Comparison of ENCODE assay signal across 14 cellular contexts in the genomic region with DNA sequence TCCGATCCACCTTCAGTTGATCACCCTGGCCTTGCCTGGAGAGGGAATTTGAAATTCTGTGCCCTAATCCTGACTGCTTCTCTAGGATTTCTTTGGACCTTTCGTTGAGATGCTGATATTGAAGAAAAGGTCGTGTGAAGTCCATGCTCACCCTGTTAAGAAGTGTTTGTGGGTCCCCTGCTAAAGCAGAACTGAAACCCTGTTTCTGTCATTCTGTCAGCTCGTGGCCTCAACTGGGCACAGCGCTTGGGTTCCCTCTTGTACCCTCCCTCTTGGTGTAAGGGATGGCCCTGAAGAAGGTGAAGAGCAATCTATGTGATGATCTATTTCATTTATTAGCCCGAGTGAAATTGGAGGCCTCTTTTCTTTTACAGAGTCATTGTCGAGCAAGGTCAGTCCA.
DNase-seq lines count a peak whose midpoint lies in the region; ATAC-seq lines count a peak whose summit lies in the region.
"Had no signal": no experiment of that assay in that cellular context is flagged by ENCODE, and none has a peak within 500 bp of the region (broad histone marks: within the 10 kb centered on the region; RNA-seq: fewer than 3 reads in every experiment).

No MANE protein-coding gene starts in this region.

- H3K27me3 Mint-ChIP-seq in stimulated activated naive CD8-positive, alpha-beta T cell treated with anti-CD3 and anti-CD28 coated beads, Interleukin-15, amount 100 ng/mL, for 72 hours, result peaks cover 57% of the 10 kb centered on the region

- ATAC-seq in GM18498 (IDR thresholded peaks at IDR 0.05; ENCODE audit: unreplicated experiment), result peak; percentile 81
- peak; percentile 55 for ATAC-seq in GM19467 (IDR thresholded peaks at IDR 0.05; ENCODE audit: unreplicated experiment)
- ATAC-seq in HG03442 (IDR thresholded peaks at IDR 0.05; ENCODE audit: unreplicated experiment), result peak; percentile 79
- ATAC-seq in HG03097 (IDR thresholded peaks at IDR 0.05; ENCODE audit: low FRiP score, unreplicated experiment), result no peak
- no peak for ATAC-seq in stimulated activated naive CD8-positive, alpha-beta T cell treated with anti-CD3 and anti-CD28 coated beads, Interleukin-15, amount 100 ng/mL, for 72 hours

- H3K27ac Mint-ChIP-seq in stimulated activated naive CD8-positive, alpha-beta T cell treated with anti-CD3 and anti-CD28 coated beads, Interleukin-15, amount 100 ng/mL, for 72 hours, result no peak overlapping the region

- H3K9me3 Mint-ChIP-seq in stimulated activated naive CD8-positive, alpha-beta T cell treated with anti-CD3 and anti-CD28 coated beads, Interleukin-15, amount 100 ng/mL, for 72 hours, result no peaks in the 10 kb centered on the region
- H3K9me3 Mint-ChIP-seq: endodermal cell had no signal

- H3K4me1 Mint-ChIP-seq in stimulated activated naive CD8-positive, alpha-beta T cell treated with anti-CD3 and anti-CD28 coated beads, Interleukin-15, amount 100 ng/mL, for 72 hours, result no peaks in the 10 kb centered on the region

- H3K4me3 Mint-ChIP-seq in stimulated activated naive CD8-positive, alpha-beta T cell treated with anti-CD3 and anti-CD28 coated beads, Interleukin-15, amount 100 ng/mL, for 72 hours, result no peak overlapping the region

- DNase-seq in medulla oblongata (ENCODE audit: extremely low spot score), result peak; percentile 33
- no peak for DNase-seq in DMS114 treated with DMSO at 0.1 percent for 48 hours (lab: John Stamatoyannopoulos, UW; ENCODE audit: unreplicated experiment)
- DNase-seq in stimulated activated naive CD8-positive, alpha-beta T cell treated with anti-CD3 and anti-CD28 coated beads, Interleukin-15, amount 100 ng/mL, for 72 hours, result no peak
- DNase-seq in NCI-H2196 (lab: John Stamatoyannopoulos, UW; ENCODE audit: unreplicated experiment), result no peak
- DNase-seq: AML-193, EL, endodermal cell, NCI-H1105, NCI-H748 treated with DMSO at 0.1 percent for 48 hours, spleen had no signal

Comparison
In these comparisons a context has a peak if more than half of its experiments do, and no peak if none do; other contexts are left out.
1. ATAC-seq: peak in GM18498 (single experiment), GM19467 (single experiment) and HG03442 (single experiment); none in HG03097 (single experiment) and stimulated activated naive CD8-positive, alpha-beta T cell treated with anti-CD3 and anti-CD28 coated beads, Interleukin-15, amount 100 ng/mL, for 72 hours (single experiment).